In genomic region chr9:121895836-121896544, GRCh38 we compare ENCODE assay signal across 1 cellular context.
TF ChIP-seq lines count a peak whose summit lies in the region.

No MANE protein-coding gene starts in this region.

TF ChIP-seq in GM23338, 12 proteins besides CTCF, POLR2A, EP300 and RAD21 (continued from another document):
- no peak for TF ChIP-seq ZNF462 (CRISPR knock-in tag; IDR thresholded peaks at IDR 0.05)
- TF ChIP-seq CREB1 (CRISPR knock-in tag; IDR thresholded peaks at IDR 0.05; ENCODE audit: low read depth) = no peak
